In the genomic region with DNA sequence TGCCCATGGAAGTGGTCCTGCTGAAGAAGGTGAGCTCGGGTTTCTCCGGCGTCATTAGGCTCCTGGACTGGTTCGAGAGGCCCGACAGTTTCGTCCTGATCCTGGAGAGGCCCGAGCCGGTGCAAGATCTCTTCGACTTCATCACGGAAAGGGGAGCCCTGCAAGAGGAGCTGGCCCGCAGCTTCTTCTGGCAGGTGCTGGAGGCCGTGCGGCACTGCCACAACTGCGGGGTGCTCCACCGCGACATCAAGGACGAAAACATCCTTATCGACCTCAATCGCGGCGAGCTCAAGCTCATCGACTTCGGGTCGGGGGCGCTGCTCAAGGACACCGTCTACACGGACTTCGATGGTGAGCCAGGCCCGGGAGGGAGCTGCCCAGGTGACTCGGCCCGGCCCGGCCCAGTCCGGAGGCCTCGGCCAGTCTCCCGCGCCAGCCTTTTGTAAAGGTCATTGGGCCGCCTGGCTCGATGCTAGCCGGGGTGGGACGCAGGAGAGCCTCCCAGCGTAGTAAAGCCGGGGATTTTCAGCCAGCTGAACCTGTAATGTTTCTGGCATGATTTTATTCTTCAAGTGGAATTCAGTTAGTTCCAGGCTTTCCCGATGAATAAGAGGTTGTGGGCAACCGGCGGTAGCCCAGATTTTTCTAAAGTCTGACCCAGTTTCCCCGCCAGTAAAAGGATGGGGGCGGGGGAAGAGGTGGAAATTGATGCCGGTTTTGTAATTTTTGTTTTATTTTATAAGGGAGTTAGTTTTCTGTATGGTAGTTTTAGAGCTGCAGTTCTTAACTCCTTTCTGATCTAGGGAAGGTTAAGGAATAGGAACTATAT, we compare ENCODE assay signal across 8 cellular contexts. TPM values are rescaled to one million over a fixed set of nuclear protein-coding genes. Genes with fewer than 3 reads are reported as not detected.
A peak's percentile ranks its signal among the peaks of the same experiment; 100 is the strongest.
DNase-seq lines count a peak whose midpoint lies in the region; ATAC-seq, FAIRE-seq and TF ChIP-seq lines count a peak whose summit lies in the region.

No MANE protein-coding gene starts in this region.

- intact Hi-C loops in spleen (cut with DNase I; ENCODE audit: low total_unique reads): no loop called here

- 0 to 2% (median 1%) methylated on average over 35 to 48 of the region's 48 CpGs for WGBS in spleen, 5 donors

- H3K9ac ChIP-seq in SU-DHL-6 (ENCODE audit: low read length): peak overlapping the region; percentile 97

- peak overlapping the region; percentile 80 for H3K27ac ChIP-seq in 22Rv1
- peak overlapping the region; percentile 85 for H3K27ac ChIP-seq in SU-DHL-6 (ENCODE audit: low read depth, low read length)
- peak overlapping the region; percentile 58 to 96 (median 92) for H3K27ac ChIP-seq in spleen

- no peak for FAIRE-seq in bronchial epithelial cell (lab: Jason Lieb, UNC)

- peaks cover 35% of the 10 kb centered on the region for H4K20me1 ChIP-seq in SU-DHL-6 (ENCODE audit: low read depth, low read length)

- H3K36me3 ChIP-seq in SU-DHL-6 (ENCODE audit: low read length) (peaks cover 45% of the 10 kb centered on the region), bronchial epithelial cell (ENCODE audit: control insufficient read depth, insufficient read depth, low read length) (peaks cover 23% of the 10 kb centered on the region), kidney epithelial cell (ENCODE audit: control insufficient read depth, insufficient read depth, low read length) (peaks cover 7% of the 10 kb centered on the region), spleen (peaks cover 0 to 51% (median 32%) of the 10 kb centered on the region in 6 donors)

- DNase-seq in bronchial epithelial cell (ENCODE audit: low read depth) (no peak), kidney epithelial cell (ENCODE audit: low read depth) (no peak), spleen (peak; percentile 90), NCI-H2171 treated with DMSO at 0.1 percent for 48 hours (lab: John Stamatoyannopoulos, UW) (no peak)

- in situ Hi-C loops in GM18951 (cut with MboI; ENCODE audit: low sequenced_read_pairs, unreplicated experiment): loop anchor here (5.0 kb wide), 1 partner anchor 119 kb away; no protein-coding TSS in a partner anchor

- TF ChIP-seq CTCF in 22Rv1 (IDR thresholded peaks at IDR 0.05): no peak
- no peak for TF ChIP-seq CTCF in SU-DHL-6 (IDR thresholded peaks at IDR 0.05; ENCODE audit: insufficient read depth, low read length, poor library complexity, severe bottlenecking)
- TF ChIP-seq CTCF in bronchial epithelial cell (IDR thresholded peaks at IDR 0.05; ENCODE audit: insufficient read depth, low read length, severe bottlenecking): no peak
- no peak for TF ChIP-seq CTCF in kidney epithelial cell (IDR thresholded peaks at IDR 0.05; ENCODE audit: insufficient read depth, low read length, poor library complexity, severe bottlenecking)
- peak in 1 of 11 experiments; percentile 5 for TF ChIP-seq CTCF in spleen (IDR thresholded peaks at IDR 0.05 in 8 of 11, conservative IDR thresholded peaks at IDR 0.05 in 3 of 11)

- TF ChIP-seq POLR2A in GM18951 (IDR thresholded peaks at IDR 0.05; ENCODE audit: extremely low read depth, insufficient read depth, insufficient read length): peak; percentile 16
- TF ChIP-seq POLR2A in spleen (IDR thresholded peaks at IDR 0.05): no peak

- H3K4me1 ChIP-seq in spleen: peaks cover 37 to 81% (median 75%) of the 10 kb centered on the region in 6 donors

- no peaks in the 10 kb centered on the region for H3K9me3 ChIP-seq in SU-DHL-6 (ENCODE audit: insufficient read depth, low read length)
- H3K9me3 ChIP-seq in spleen: no peaks in the 10 kb centered on the region

- peak overlapping the region; percentile 89 for H3K4me2 ChIP-seq in SU-DHL-6 (ENCODE audit: low read depth, low read length, poor library complexity, severe bottlenecking)

- H3F3A ChIP-seq in SU-DHL-6 (ENCODE audit: insufficient read depth): peaks cover 67% of the 10 kb centered on the region

- H2AFZ ChIP-seq in SU-DHL-6 (ENCODE audit: low read depth, low read length, severe bottlenecking): no peak overlapping the region

- H3K27me3 ChIP-seq in SU-DHL-6 (ENCODE audit: low read length): no peaks in the 10 kb centered on the region
- no peaks in the 10 kb centered on the region for H3K27me3 ChIP-seq in bronchial epithelial cell (ENCODE audit: control insufficient read depth, insufficient read depth, low read length)
- no peaks in the 10 kb centered on the region for H3K27me3 ChIP-seq in kidney epithelial cell (ENCODE audit: control insufficient read depth, insufficient read depth, low read length)
- H3K27me3 ChIP-seq in spleen (replicated peaks in 1 of 7): peaks cover 0 to 9% (median 0%) of the 10 kb centered on the region in 7 donors

- peak overlapping the region; percentile 84 for H3K4me3 ChIP-seq in SU-DHL-6 (ENCODE audit: insufficient read depth, low read length, poor library complexity, severe bottlenecking)
- H3K4me3 ChIP-seq in bronchial epithelial cell (ENCODE audit: low read depth, low read length): peak overlapping the region; percentile 80
- peak overlapping the region; percentile 98 for H3K4me3 ChIP-seq in kidney epithelial cell (ENCODE audit: low read depth, low read length)
- peak overlapping the region; percentile 78 to 98 (median 92) for H3K4me3 ChIP-seq in spleen

- peaks cover 46% of the 10 kb centered on the region for H3K79me2 ChIP-seq in SU-DHL-6 (ENCODE audit: insufficient read depth, low read length)

- no peaks in the 10 kb centered on the region for H3K9me2 ChIP-seq in SU-DHL-6 (replicated peaks; ENCODE audit: insufficient read depth, low read length)

- no peak for ATAC-seq in HG02981 (IDR thresholded peaks at IDR 0.05; ENCODE audit: unreplicated experiment)

RNA-seq across cellular contexts. Expression of a gene that starts 1.4 kb away (rescaled TPM):
- total RNA-seq in bronchial epithelial cell (29.2 and 35.3 TPM in 2 replicates), kidney epithelial cell (18.2 and 19.5 TPM in 2 replicates), spleen (100 to 1,000 TPM in 3 of 7 donors, 10 to 100 TPM in 4; 34.8 to 176 (median 91.5) TPM)
- polyA plus RNA-seq in spleen: 10 to 100 TPM; 22.1 to 37.3 (median 22.3) TPM
